ENCODE assay signal across 1 cellular context in genomic region chr1:64956733-64957441, GRCh38.
TF ChIP-seq lines count a peak whose summit lies in the region.

No MANE protein-coding gene starts in this region.

TF ChIP-seq in SK-N-SH, 30 proteins besides CTCF, POLR2A, EP300 and RAD21 (continued from another document):
- TF ChIP-seq ZBTB33 (IDR thresholded peaks at IDR 0.05; ENCODE audit: borderline replicate concordance, low read depth) (no peak), MXI1 (IDR thresholded peaks at IDR 0.05; ENCODE audit: low read depth, low read length) (no peak)
